ENCODE assay signal across 1 cellular context in genomic region chr1:38327559-38327973, GRCh38.
A peak's percentile ranks its signal among the peaks of the same experiment; 100 is the strongest.
TF ChIP-seq lines count a peak whose summit lies in the region.

No MANE protein-coding gene starts in this region.

TF ChIP-seq in K562, 482 proteins besides CTCF, POLR2A, EP300 and RAD21:
- TF ChIP-seq MBD1 (CRISPR knock-in tag; IDR thresholded peaks at IDR 0.05) (no peak), NFIC (IDR thresholded peaks at IDR 0.05) (0 out of 2 replicates have a peak, but pooled peaks have one; percentile 19)
